8 cellular contexts compared by ENCODE assay signal in the genomic region with DNA sequence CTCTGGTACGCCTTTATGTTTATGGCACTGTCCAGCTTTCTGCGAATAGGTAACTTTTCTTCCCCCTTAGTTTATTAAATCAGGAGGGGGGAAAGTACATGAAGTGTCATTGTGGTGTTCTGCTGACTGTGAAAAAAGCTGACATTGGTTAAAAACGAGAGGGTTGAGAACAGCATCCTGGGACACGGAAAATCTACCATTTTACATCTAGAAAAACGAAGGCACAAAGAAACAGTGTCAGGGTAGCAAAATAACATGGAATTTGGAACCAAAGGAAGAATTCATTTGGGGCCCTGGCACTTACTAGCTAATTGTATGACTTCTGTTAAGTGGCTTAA. TPM values are rescaled to one million over a fixed set of nuclear protein-coding genes. Genes with fewer than 3 reads are reported as not detected.
DNase-seq lines count a peak whose midpoint lies in the region; TF ChIP-seq lines count a peak whose summit lies in the region.

No MANE protein-coding gene starts in this region.

- TF ChIP-seq EP300 in suprapubic skin (IDR thresholded peaks at IDR 0.05): no peak

- H3K4me1 Mint-ChIP-seq in activated CD4-positive, alpha-beta T cell treated with anti-CD3 and anti-CD28 coated beads, Interleukin-2, amount 10 ng/mL, durations not matched to agents 24 days and 14 days: peaks cover 20% of the 10 kb centered on the region
- H3K4me1 Mint-ChIP-seq in activated naive CD8-positive, alpha-beta T cell (ENCODE audit: low read depth): peaks cover 11% of the 10 kb centered on the region

- no peak for TF ChIP-seq POLR2A in suprapubic skin (IDR thresholded peaks at IDR 0.05)

- no peaks in the 10 kb centered on the region for H3K9me3 Mint-ChIP-seq in activated CD4-positive, alpha-beta T cell treated with anti-CD3 and anti-CD28 coated beads, Interleukin-2, amount 10 ng/mL, durations not matched to agents 24 days and 14 days
- H3K9me3 Mint-ChIP-seq in activated naive CD8-positive, alpha-beta T cell (ENCODE audit: low read depth): no peaks in the 10 kb centered on the region

- peak overlapping the region; percentile 87 for H3K4me3 Mint-ChIP-seq in activated CD4-positive, alpha-beta T cell treated with anti-CD3 and anti-CD28 coated beads, Interleukin-2, amount 10 ng/mL, durations not matched to agents 24 days and 14 days
- peak overlapping the region; percentile 75 for H3K4me3 Mint-ChIP-seq in activated naive CD8-positive, alpha-beta T cell

- H3K4me1 ChIP-seq in suprapubic skin: peaks cover 9% of the 10 kb centered on the region

- intact Hi-C loops in activated CD4-positive, alpha-beta T cell treated with anti-CD3 and anti-CD28 coated beads, Interleukin-2, amount 10 ng/mL, durations not matched to agents 24 days and 14 days (cut with micrococcal nuclease): no loop called here

- no peaks in the 10 kb centered on the region for H3K36me3 ChIP-seq in suprapubic skin

- WGBS in suprapubic skin: 42% methylated on average over 5 of the region's 5 CpGs

- no peaks in the 10 kb centered on the region for H3K36me3 Mint-ChIP-seq in activated CD4-positive, alpha-beta T cell treated with anti-CD3 and anti-CD28 coated beads, Interleukin-2, amount 10 ng/mL, durations not matched to agents 24 days and 14 days (ENCODE audit: low read depth)
- H3K36me3 Mint-ChIP-seq in activated naive CD8-positive, alpha-beta T cell: no peaks in the 10 kb centered on the region

- peaks cover 8% of the 10 kb centered on the region for H3K27me3 Mint-ChIP-seq in activated CD4-positive, alpha-beta T cell treated with anti-CD3 and anti-CD28 coated beads, Interleukin-2, amount 10 ng/mL, durations not matched to agents 24 days and 14 days
- H3K27me3 Mint-ChIP-seq in activated naive CD8-positive, alpha-beta T cell: no peaks in the 10 kb centered on the region

- no peak overlapping the region for H3K27ac Mint-ChIP-seq in activated CD4-positive, alpha-beta T cell treated with anti-CD3 and anti-CD28 coated beads, Interleukin-2, amount 10 ng/mL, durations not matched to agents 24 days and 14 days
- H3K27ac Mint-ChIP-seq in activated naive CD8-positive, alpha-beta T cell: no peak overlapping the region

- no peaks in the 10 kb centered on the region for H3K9me3 ChIP-seq in suprapubic skin

- H3K4me3 ChIP-seq in suprapubic skin: peak overlapping the region; percentile 68

- H3K27me3 ChIP-seq in layer of hippocampus (ENCODE audit: control insufficient read depth, insufficient read depth, low read length) (no peaks in the 10 kb centered on the region), suprapubic skin (no peaks in the 10 kb centered on the region)

- no peak for TF ChIP-seq CTCF in suprapubic skin (IDR thresholded peaks at IDR 0.05)

- H3K27ac ChIP-seq in layer of hippocampus (ENCODE audit: low read depth, low read length): peak overlapping the region; percentile 82
- H3K27ac ChIP-seq in suprapubic skin: no peak overlapping the region

- no peak for DNase-seq in activated CD4-positive, alpha-beta T cell treated with anti-CD3 and anti-CD28 coated beads, Interleukin-2, amount 10 ng/mL, durations not matched to agents 24 days and 14 days
- no peak for DNase-seq in activated CD4-positive, alpha-beta T cell treated with anti-CD3 and anti-CD28 coated beads for 1 hour
- no peak for DNase-seq in suprapubic skin (ENCODE audit: low spot score in 2 of 2)
- no peak for DNase-seq in EL
- no peak for DNase-seq in NK-92 (lab: John Stamatoyannopoulos, UW; ENCODE audit: unreplicated experiment)
- DNase-seq in AG08395 (ENCODE audit: low spot score): no peak

RNA-seq across cellular contexts. Expression of gene AMOT, which starts 1.2 kb away (rescaled TPM):
- total RNA-seq in activated CD4-positive, alpha-beta T cell treated with anti-CD3 and anti-CD28 coated beads, Interleukin-2, amount 10 ng/mL, durations not matched to agents 24 days and 14 days: 2.5 TPM in 2 replicates
- 10 to 100 TPM in 3 of 4 donors, 1 to 10 TPM in 1; 4.8 to 20.4 (median 11.8) TPM for total RNA-seq in suprapubic skin
